In genomic region chr2:147843421-147843863, GRCh38 we compare ENCODE assay signal across 1 cellular context.
A peak's percentile ranks its signal among the peaks of the same experiment; 100 is the strongest.
TF ChIP-seq lines count a peak whose summit lies in the region.

No MANE protein-coding gene starts in this region.

TF ChIP-seq in K562, 482 proteins besides CTCF, POLR2A, EP300 and RAD21 (continued from another document):
- TF ChIP-seq ZMIZ1 (IDR thresholded peaks at IDR 0.05; ENCODE audit: low read depth in 2 of 2, low read length in 2 of 2) (no peak), ZNF146 (CRISPR knock-in tag; IDR thresholded peaks at IDR 0.05; ENCODE audit: unreplicated experiment) (no peak), CHD1 (IDR thresholded peaks at IDR 0.05; ENCODE audit: low read length) (peak; percentile 47), MLLT1 (IDR thresholded peaks at IDR 0.05) (peak in 1 of 2 experiments; percentile 68; a peak in 1 of 4 replicates)
